ENCODE assay signal across 14 cellular contexts in the genomic region with DNA sequence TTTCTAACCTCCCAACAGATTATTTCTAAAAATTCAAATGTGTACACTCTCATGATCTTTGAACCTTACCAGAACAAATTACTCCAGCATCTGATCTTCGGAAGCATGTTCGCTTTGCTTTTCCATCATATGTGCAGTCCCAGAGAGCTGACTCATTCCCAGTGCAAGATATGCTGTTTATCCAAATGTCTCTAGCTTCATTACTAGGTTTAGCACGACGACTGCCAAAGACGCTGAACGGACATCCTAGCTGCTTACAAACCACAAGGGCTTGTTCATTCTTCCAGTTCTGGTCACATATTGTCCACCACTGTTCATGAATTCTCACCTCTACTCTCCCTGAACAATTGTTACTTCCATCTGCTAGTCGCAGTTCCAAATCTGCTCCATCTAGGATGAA. TPM values are rescaled to one million over a fixed set of nuclear protein-coding genes. Genes with fewer than 3 reads are reported as not detected.
DNase-seq lines count a peak whose midpoint lies in the region; ATAC-seq, FAIRE-seq and TF ChIP-seq lines count a peak whose summit lies in the region.
"Had no signal": no experiment of that assay in that cellular context is flagged by ENCODE, and none has a peak within 500 bp of the region (broad histone marks: within the 10 kb centered on the region; RNA-seq: fewer than 3 reads in every experiment).

No MANE protein-coding gene starts in this region.

- no peak for TF ChIP-seq POLR2A in K562 (conservative IDR thresholded peaks at IDR 0.05)

- H3K4me3 ChIP-seq in K562, result no peak overlapping the region

- H3K36me3 ChIP-seq in K562 (ENCODE audit: control insufficient read depth, insufficient read depth, low read length), result no peaks in the 10 kb centered on the region

- intact Hi-C loops in K562 (cut with micrococcal nuclease), result no loop called here

- H3K4me2 ChIP-seq in K562 (ENCODE audit: insufficient read depth, low read length), result peak overlapping the region; percentile 9; the same call in 1 of the 2 replicates

- peaks cover 2 to 4% of the 10 kb centered on the region in 2 experiments; a peak in 1 of 5 replicates for H3K27me3 ChIP-seq in K562 (ENCODE audit: control insufficient read depth in 2 of 2, insufficient read depth in 2 of 2, low read length in 2 of 2)

- no TSS peak for BruUV-seq in K562 (replicated peaks; lab: Mats Ljungman, UMichigan)

- no peak for TF ChIP-seq RAD21 in K562 (CRISPR knock-in tag; conservative IDR thresholded peaks at IDR 0.05 in 1 of 2, IDR thresholded peaks at IDR 0.05 in 1 of 2)

- no peaks in the 10 kb centered on the region for H3K4me1 ChIP-seq in K562 (replicated peaks in 1 of 2; ENCODE audit: control insufficient read depth in 2 of 2, insufficient read depth in 2 of 2, low read length in 2 of 2)

- POLR2A ChIA-PET in K562 (lab: Yijun Ruan, JAX), result no interaction called here

- FAIRE-seq in K562 (lab: Jason Lieb, UNC), result no peak

- H2AFZ ChIP-seq in K562 (ENCODE audit: low read depth, low read length), result no peak overlapping the region

- CTCF ChIA-PET in K562 (lab: Yijun Ruan, JAX; ENCODE audit: low intra/inter-chr PET ratio), result no interaction called here

- 8% methylated on average over 7 of the region's 7 CpGs for WGBS in K562 (ENCODE audit: insufficient coverage, low coverage, missing lambda C conversion rate)

- H3K9me3 ChIP-seq in K562 (replicated peaks; ENCODE audit: control insufficient read depth, insufficient read depth, low read depth, low read length), result no peaks in the 10 kb centered on the region

- peak; percentile 18 for DNase-seq in AG08396 (ENCODE audit: low spot score)
- DNase-seq in HT1080 (ENCODE audit: low read depth), result peak; percentile 56
- DNase-seq in K562 (ENCODE audit: extremely low read depth in 1 of 4, low spot score in 3 of 4), result peak in 1 of 4 experiments; percentile 2
- DNase-seq in iris pigment epithelial cell (ENCODE audit: low read depth), result peak; percentile 1
- DNase-seq in OCI-M1 (lab: John Stamatoyannopoulos, UW), result no peak
- DNase-seq in NCI-H82 treated with DMSO at 0.1 percent for 48 hours (lab: John Stamatoyannopoulos, UW; ENCODE audit: unreplicated experiment), result no peak
- DNase-seq: C1 segment of cervical spinal cord, H7, NCI-H1436, NCI-H2029, NCI-H2171, NCI-H446 treated with DMSO at 0.1 percent for 48 hours had no signal

- H3K9me1 ChIP-seq in K562 (ENCODE audit: control insufficient read depth, insufficient read depth, low read length), result no peaks in the 10 kb centered on the region

- H3K79me2 ChIP-seq in K562 (ENCODE audit: control insufficient read depth, insufficient read depth, low read length), result no peaks in the 10 kb centered on the region

- no peak overlapping the region for H3K9ac ChIP-seq in K562 (ENCODE audit: insufficient read depth in 1 of 2, low read depth in 2 of 2, low read length in 2 of 2)

- TF ChIP-seq EP300 in K562 (IDR thresholded peaks at IDR 0.05; ENCODE audit: low read length), result no peak

- H3K27ac ChIP-seq in K562 (ENCODE audit: extremely low read depth, low read depth, low read length), result no peak overlapping the region

- ATAC-seq in K562 (no peak), HG02571 (IDR thresholded peaks at IDR 0.05; ENCODE audit: unreplicated experiment) (no peak)

- in situ Hi-C loops in K562 (cut with MboI), result no loop called here

- H4K20me1 ChIP-seq in K562 (replicated peaks; ENCODE audit: control insufficient read depth, insufficient read depth, low read length), result no peaks in the 10 kb centered on the region

- no peak for TF ChIP-seq CTCF in K562 (IDR thresholded peaks at IDR 0.05 in 2 of 3, conservative IDR thresholded peaks at IDR 0.05 in 1 of 3; ENCODE audit: insufficient read depth in 2 of 3, low read depth in 1 of 3, low read length in 3 of 3)

TF ChIP-seq in K562, 482 proteins besides CTCF, POLR2A, EP300 and RAD21:
- TF ChIP-seq RBBP5 (IDR thresholded peaks at IDR 0.05; ENCODE audit: borderline replicate concordance, insufficient read depth, low read length, poor library complexity, severe bottlenecking) (no peak), ZNF699 (CRISPR knock-in tag; IDR thresholded peaks at IDR 0.05; ENCODE audit: insufficient replicate concordance) (no peak), NFE2 (IDR thresholded peaks at IDR 0.05; ENCODE audit: low read depth) (0 out of 2 replicates have a peak, but pooled peaks have one; percentile 33), MAFG (tag; conservative IDR thresholded peaks at IDR 0.05) (peak; percentile 30; the same call in 1 of the 2 replicates), C11orf30 (IDR thresholded peaks at IDR 0.05; ENCODE audit: low read depth) (no peak)

RNA-seq across cellular contexts. Expression of gene CD163L1, which starts 40.5 kb away (rescaled TPM):
- 3.0 and 6.0 TPM in 2 replicates for total RNA-seq in HT1080 (2014; rRNA removed; shearing (Covaris generic))
- 1.5 and 2.1 TPM in 2 replicates for polyA plus RNA-seq in HT1080 (2015; cell fraction: cytosol; rRNA removed)
- 2.7 and 3.9 TPM in 2 replicates for polyA plus RNA-seq in HT1080 (2015; cell fraction: nucleus; rRNA removed)
- 0.72 and 0.99 TPM in 2 replicates for total RNA-seq in K562 (2011; cell fraction: chromatin; rRNA removed; ENCODE audit: low replicate concordance)
- total RNA-seq in K562 (2011; cell fraction: nucleolus; rRNA removed), result not detected in 2 replicates
- 0.51 TPM in 1 of 2 replicates, not detected in the other for total RNA-seq in K562 (2011; cell fraction: nucleoplasm; rRNA removed)
- 0.53 and 2.0 TPM in 2 replicates for total RNA-seq in K562 (2014; rRNA removed)
- 2.1 and 3.2 TPM in 2 replicates for total RNA-seq in K562 (2014; rRNA removed; fragmentation: Illumina TruSeq; extraction: Trizol)
- 1.5 and 2.6 TPM in 2 replicates for total RNA-seq in K562 (2015; rRNA removed; fragmentation: Illumina TruSeq; extraction: Trizol)
- 1.2 and 1.3 TPM in 2 replicates for total RNA-seq in K562 (2021)
- 0.39 and 0.72 TPM in 2 replicates for polyA plus RNA-seq in K562 (2011; rRNA removed)
- polyA plus RNA-seq in K562 (2011; cell fraction: cytosol; rRNA removed), result 0.30 and 0.31 TPM in 2 replicates
- polyA plus RNA-seq in K562 (2011; cell fraction: nucleus; rRNA removed), result 0.16 and 2.0 TPM in 2 replicates
- polyA plus RNA-seq in K562 (2012), result 1.2 and 4.5 TPM in 2 replicates
- polyA plus RNA-seq in K562 (2014; fragmentation: Illumina TruSeq; extraction: Trizol), result 1.1 and 1.5 TPM in 2 replicates
- 1 to 10 TPM; 5.1 to 9.2 TPM for polyA plus RNA-seq in K562 (2014; fragmentation: Nextera tagmentation; extraction: Ambion mirVana)
- polyA plus RNA-seq in K562 (2014; rRNA removed), result 0.54 and 2.5 TPM in 2 replicates
- polyA minus RNA-seq in K562 (2011; rRNA and poly(A)+ RNA removed), result 1.5 and 3.8 TPM in 2 replicates
- polyA minus RNA-seq in K562 (2011; cell fraction: cytosol; rRNA and poly(A)+ RNA removed), result not detected in 2 replicates
- polyA minus RNA-seq in K562 (2011; cell fraction: nucleus; rRNA and poly(A)+ RNA removed), result 2.1 TPM in 1 of 2 replicates, not detected in the other
- total RNA-seq: SK-MEL-5 had no signal

Comparison
In these comparisons a context has a peak if more than half of its experiments do, and no peak if none do; other contexts are left out.
1. DNase-seq: peak in AG08396 (single experiment), HT1080 (single experiment) and iris pigment epithelial cell (single experiment); none in OCI-M1 (single experiment) and NCI-H82 treated with DMSO at 0.1 percent for 48 hours (single experiment).